In the genomic region with DNA sequence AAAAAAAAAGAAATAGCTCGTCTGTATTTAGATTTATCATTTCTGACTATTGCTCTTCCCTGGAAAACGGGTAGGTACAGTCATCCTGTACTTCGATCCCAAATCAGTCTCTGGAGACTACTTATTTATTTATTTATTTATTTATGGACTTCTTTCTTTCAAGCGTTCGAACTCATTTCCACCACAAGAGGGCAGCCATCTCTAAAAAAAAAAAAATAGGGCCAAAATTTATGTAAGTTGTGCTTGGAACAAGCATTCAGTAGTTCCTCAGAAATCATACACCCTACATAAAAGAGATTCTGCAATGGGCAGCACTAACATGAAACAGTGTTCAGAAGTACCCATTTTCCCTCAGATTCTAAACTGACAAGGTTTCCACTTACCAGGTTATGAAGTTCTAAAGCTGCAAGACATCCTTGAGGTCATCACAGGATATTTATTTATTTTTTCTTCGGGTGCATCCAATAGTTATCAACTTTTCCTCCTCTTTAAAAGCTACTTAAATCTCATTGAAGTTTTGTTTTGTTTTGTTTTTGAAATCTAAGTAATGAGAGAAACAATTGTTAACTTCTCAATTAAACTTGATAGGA, we compare ENCODE assay signal across 9 cellular contexts. TPM values are rescaled to one million over a fixed set of nuclear protein-coding genes. Genes with fewer than 3 reads are reported as not detected.
A peak's percentile ranks its signal among the peaks of the same experiment; 100 is the strongest.
DNase-seq lines count a peak whose midpoint lies in the region; ATAC-seq, FAIRE-seq and TF ChIP-seq lines count a peak whose summit lies in the region.
"Had no signal": no experiment of that assay in that cellular context is flagged by ENCODE, and none has a peak within 500 bp of the region (broad histone marks: within the 10 kb centered on the region; RNA-seq: fewer than 3 reads in every experiment).

No MANE protein-coding gene starts in this region.

- no peaks in the 10 kb centered on the region for H3K27me3 ChIP-seq in vagina

- TF ChIP-seq CTCF in natural killer cell (IDR thresholded peaks at IDR 0.05) (peak; percentile 53), WI38 (IDR thresholded peaks at IDR 0.05; ENCODE audit: low read depth, low read length) (peak; percentile 16; the same call in 1 of the 2 replicates), kidney (IDR thresholded peaks at IDR 0.05; ENCODE audit: borderline replicate concordance, extremely low read depth, insufficient read depth) (peak; percentile 44), vagina (IDR thresholded peaks at IDR 0.05) (peak; percentile 26 to 42 (median 40)), lower leg skin (IDR thresholded peaks at IDR 0.05) (no peak)

- DNase-seq in natural killer cell = no peak
- DNase-seq in natural killer cell treated with Interleukin-12 subunit alpha and Interleukin-12 subunit beta and Interleukin-15 and Interleukin-18, amount 100 ng/mL, for 72 hours (ENCODE audit: low spot score) = no peak
- peak; percentile 27 for DNase-seq in NCI-H2029 (lab: John Stamatoyannopoulos, UW)
- no peak for DNase-seq in kidney
- DNase-seq in vagina (ENCODE audit: extremely low spot score in 2 of 2) = no peak
- DNase-seq in lower leg skin (ENCODE audit: low spot score in 2 of 2) = no peak
- DNase-seq in activated T-cell treated with anti-CD3 and anti-CD28 coated beads, Interleukin-2, amount 50 U/mL, for 48 hours = no peak
- DNase-seq: activated naive CD8-positive, alpha-beta T cell treated with anti-CD3 and anti-CD28 coated beads, Interleukin-2, amount 10 ng/mL, durations not matched to agents 7 days and 5 days had no signal

- intact Hi-C loops in natural killer cell (cut with micrococcal nuclease) = loop anchor here (10.0 kb wide), 1 partner anchor 1959 kb away; no protein-coding TSS in a partner anchor
- intact Hi-C loops in kidney (cut with DNase I) = no loop called here
- intact Hi-C loops in vagina (cut with DNase I) = no loop called here
- intact Hi-C loops in lower leg skin (cut with DNase I; ENCODE audit: low total_unique reads) = loop anchor here (10.0 kb wide), 1 partner anchor 519 kb away; no protein-coding TSS in a partner anchor

- H3K4me1 Mint-ChIP-seq in natural killer cell = peaks cover 7 to 10% of the 10 kb centered on the region in 2 donors
- peaks cover 5 to 10% of the 10 kb centered on the region in 2 donors for H3K4me1 Mint-ChIP-seq in natural killer cell treated with Interleukin-12 subunit alpha and Interleukin-12 subunit beta and Interleukin-15 and Interleukin-18, amount 100 ng/mL, for 72 hours (ENCODE audit: low read depth in 2 of 2)
- H3K4me1 Mint-ChIP-seq: activated naive CD8-positive, alpha-beta T cell treated with anti-CD3 and anti-CD28 coated beads, Interleukin-2, amount 10 ng/mL, durations not matched to agents 7 days and 5 days had no signal

- FAIRE-seq in kidney (lab: Jason Lieb, UNC) = peak; percentile 88

- H3K36me3 Mint-ChIP-seq in natural killer cell = no peaks in the 10 kb centered on the region
- H3K36me3 Mint-ChIP-seq in natural killer cell treated with Interleukin-12 subunit alpha and Interleukin-12 subunit beta and Interleukin-15 and Interleukin-18, amount 100 ng/mL, for 72 hours = no peaks in the 10 kb centered on the region
- H3K36me3 Mint-ChIP-seq: activated naive CD8-positive, alpha-beta T cell treated with anti-CD3 and anti-CD28 coated beads, Interleukin-2, amount 10 ng/mL, durations not matched to agents 7 days and 5 days had no signal

- H3K27ac Mint-ChIP-seq in natural killer cell = no peak overlapping the region
- H3K27ac Mint-ChIP-seq in natural killer cell treated with Interleukin-12 subunit alpha and Interleukin-12 subunit beta and Interleukin-15 and Interleukin-18, amount 100 ng/mL, for 72 hours = no peak overlapping the region
- H3K27ac Mint-ChIP-seq: activated naive CD8-positive, alpha-beta T cell treated with anti-CD3 and anti-CD28 coated beads, Interleukin-2, amount 10 ng/mL, durations not matched to agents 7 days and 5 days had no signal

- WGBS in lower leg skin, 2 donors = 13% methylated on average over 6 of the region's 6 CpGs

- H3K4me3 Mint-ChIP-seq in natural killer cell = peak overlapping the region; percentile 6
- no peak overlapping the region for H3K4me3 Mint-ChIP-seq in natural killer cell treated with Interleukin-12 subunit alpha and Interleukin-12 subunit beta and Interleukin-15 and Interleukin-18, amount 100 ng/mL, for 72 hours
- H3K4me3 Mint-ChIP-seq: activated naive CD8-positive, alpha-beta T cell treated with anti-CD3 and anti-CD28 coated beads, Interleukin-2, amount 10 ng/mL, durations not matched to agents 7 days and 5 days had no signal

- no peaks in the 10 kb centered on the region for H3K9me3 Mint-ChIP-seq in natural killer cell
- no peaks in the 10 kb centered on the region for H3K9me3 Mint-ChIP-seq in natural killer cell treated with Interleukin-12 subunit alpha and Interleukin-12 subunit beta and Interleukin-15 and Interleukin-18, amount 100 ng/mL, for 72 hours
- H3K9me3 Mint-ChIP-seq: activated naive CD8-positive, alpha-beta T cell treated with anti-CD3 and anti-CD28 coated beads, Interleukin-2, amount 10 ng/mL, durations not matched to agents 7 days and 5 days had no signal

- H3K4me3 ChIP-seq in WI38 (ENCODE audit: low read depth, low read length) (no peak overlapping the region), kidney (ENCODE audit: low read length in 2 of 2) (no peak overlapping the region), vagina (no peak overlapping the region), lower leg skin (ENCODE audit: low read depth, poor library complexity, severe bottlenecking) (no peak overlapping the region)

- H3K9ac ChIP-seq in kidney (ENCODE audit: low read length in 2 of 2) = no peak overlapping the region

- no peaks in the 10 kb centered on the region for H3K9me3 ChIP-seq in kidney (ENCODE audit: control insufficient read depth in 1 of 2, low read length in 2 of 2)
- no peaks in the 10 kb centered on the region for H3K9me3 ChIP-seq in vagina

- no peak for ATAC-seq in natural killer cell
- ATAC-seq in natural killer cell treated with Interleukin-12 subunit alpha and Interleukin-12 subunit beta and Interleukin-15 and Interleukin-18, amount 100 ng/mL, for 72 hours = no peak

- H3K27ac ChIP-seq in kidney (ENCODE audit: low read depth in 2 of 2, low read length in 2 of 2) = no peak overlapping the region
- no peak overlapping the region for H3K27ac ChIP-seq in vagina

- H3K27me3 Mint-ChIP-seq in natural killer cell (ENCODE audit: low read depth in 2 of 2) = peaks cover 27 to 28% of the 10 kb centered on the region in 2 donors
- H3K27me3 Mint-ChIP-seq in natural killer cell treated with Interleukin-12 subunit alpha and Interleukin-12 subunit beta and Interleukin-15 and Interleukin-18, amount 100 ng/mL, for 72 hours = peaks cover 27 to 41% of the 10 kb centered on the region in 2 donors

- H3K36me3 ChIP-seq in kidney (ENCODE audit: control insufficient read depth in 1 of 2, insufficient read depth in 2 of 2, low read length in 2 of 2) (no peaks in the 10 kb centered on the region), vagina (no peaks in the 10 kb centered on the region)

- TF ChIP-seq POLR2A in vagina (IDR thresholded peaks at IDR 0.05) = no peak
- no peak for TF ChIP-seq POLR2A in lower leg skin (IDR thresholded peaks at IDR 0.05)

- H3K4me1 ChIP-seq in kidney (ENCODE audit: control insufficient read depth in 1 of 2, insufficient read depth in 1 of 2, low read depth in 1 of 2, low read length in 2 of 2) = peaks cover 0 to 11% of the 10 kb centered on the region in 2 donors
- peaks cover 22% of the 10 kb centered on the region for H3K4me1 ChIP-seq in vagina

RNA-seq across cellular contexts. Expression of a gene that starts 1.9 kb away (rescaled TPM):
- under 1 TPM; 0.45 to 0.66 (median 0.45) TPM for total RNA-seq in natural killer cell
- total RNA-seq in natural killer cell treated with Interleukin-12 subunit alpha and Interleukin-12 subunit beta and Interleukin-15 and Interleukin-18, amount 100 ng/mL, for 72 hours = under 1 TPM; 0.10 to 0.11 TPM
- total RNA-seq in kidney = 8.7 TPM
- polyA plus RNA-seq in kidney (ENCODE audit: insufficient read depth, low read depth, low replicate concordance) = 3.3 TPM
- 8.6 TPM for total RNA-seq in vagina
- 10 to 100 TPM; 21.0 to 42.8 (median 23.7) TPM for total RNA-seq in lower leg skin
- total RNA-seq: activated naive CD8-positive, alpha-beta T cell treated with anti-CD3 and anti-CD28 coated beads, Interleukin-2, amount 10 ng/mL, durations not matched to agents 7 days and 5 days had no signal

Comparison
In these comparisons a context has a peak if more than half of its experiments do, and no peak if none do; other contexts are left out.
1. CTCF ChIP-seq: peak in natural killer cell (single experiment), WI38 (single experiment), kidney (single experiment) and vagina (3 of 3); none in lower leg skin (0 of 3).
2. intact Hi-C loops: an anchor here in natural killer cell (10.0 kb wide) and lower leg skin (10.0 kb wide); none called in kidney and vagina.